Comparison of ENCODE assay signal across 18 cellular contexts in the genomic region with DNA sequence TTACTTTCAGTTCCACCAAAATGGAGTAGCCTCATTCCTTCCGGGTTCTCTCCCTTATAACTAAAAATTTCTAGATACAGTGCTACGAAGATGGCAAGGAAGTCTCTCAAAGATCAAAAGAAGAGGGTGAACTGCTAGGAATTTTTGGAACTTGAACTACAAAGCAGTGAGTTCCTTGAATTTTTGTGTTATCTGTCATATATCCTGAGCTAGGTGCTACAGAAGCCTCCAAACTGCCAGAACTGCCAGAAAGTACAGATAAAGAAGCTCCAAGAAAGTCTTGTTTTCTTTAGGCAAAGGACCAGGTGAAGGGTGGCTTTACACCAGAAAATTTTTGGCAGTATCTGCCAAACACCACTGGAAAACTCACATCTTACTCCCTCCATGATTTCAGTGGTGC.
DNase-seq lines count a peak whose midpoint lies in the region; ATAC-seq and TF ChIP-seq lines count a peak whose summit lies in the region.
"Had no signal": no experiment of that assay in that cellular context is flagged by ENCODE, and none has a peak within 500 bp of the region (broad histone marks: within the 10 kb centered on the region; RNA-seq: fewer than 3 reads in every experiment).

No MANE protein-coding gene starts in this region.

- H3K4me3 ChIP-seq in GM23248, result no peak overlapping the region
- H3K4me3 ChIP-seq in OCI-LY3 (ENCODE audit: low read length), result no peak overlapping the region
- H3K4me3 ChIP-seq in parathyroid adenoma (ENCODE audit: low read depth, low read length), result no peak overlapping the region
- H3K4me3 ChIP-seq in right lobe of liver, result no peak overlapping the region
- H3K4me3 ChIP-seq: HAP-1 had no signal

- no peaks in the 10 kb centered on the region for H3K9me3 ChIP-seq in GM23248 (ENCODE audit: low read depth)
- no peaks in the 10 kb centered on the region for H3K9me3 ChIP-seq in OCI-LY3 (ENCODE audit: insufficient read depth, low read length)
- H3K9me3 ChIP-seq in parathyroid adenoma (ENCODE audit: control insufficient read depth, low read length), result no peaks in the 10 kb centered on the region
- no peaks in the 10 kb centered on the region for H3K9me3 ChIP-seq in right lobe of liver
- H3K9me3 ChIP-seq: BE2C, HAP-1 had no signal

- H3K36me3 ChIP-seq in GM23248 (ENCODE audit: low read depth), result no peaks in the 10 kb centered on the region
- no peaks in the 10 kb centered on the region for H3K36me3 ChIP-seq in OCI-LY3 (replicated peaks; ENCODE audit: low read depth, low read length)
- no peaks in the 10 kb centered on the region for H3K36me3 ChIP-seq in parathyroid adenoma (ENCODE audit: control insufficient read depth, insufficient read depth, low read length)
- H3K36me3 ChIP-seq in right lobe of liver, result no peaks in the 10 kb centered on the region
- H3K36me3 ChIP-seq: BE2C, HAP-1 had no signal

- H3K9ac ChIP-seq in GM23248 (no peak overlapping the region), OCI-LY3 (ENCODE audit: low read length) (no peak overlapping the region), parathyroid adenoma (no peak overlapping the region)

- TF ChIP-seq POLR2A in right lobe of liver (IDR thresholded peaks at IDR 0.05), result no peak

- no peaks in the 10 kb centered on the region for H3K9me2 ChIP-seq in GM23248 (ENCODE audit: insufficient read depth)

- in situ Hi-C loops in GM23248 (cut with MboI), result no loop called here

- ATAC-seq in foreskin keratinocyte, result no peak
- ATAC-seq in HG03045 (IDR thresholded peaks at IDR 0.05; ENCODE audit: unreplicated experiment), result no peak
- no peak for ATAC-seq in right lobe of liver

- H3K79me2 ChIP-seq in GM23248 (ENCODE audit: insufficient read depth) (no peaks in the 10 kb centered on the region), OCI-LY3 (ENCODE audit: low read length) (no peaks in the 10 kb centered on the region), parathyroid adenoma (no peaks in the 10 kb centered on the region)

- TF ChIP-seq CTCF in OCI-LY3 (IDR thresholded peaks at IDR 0.05; ENCODE audit: low read depth, low read length) (no peak), foreskin keratinocyte (conservative IDR thresholded peaks at IDR 0.05) (no peak), parathyroid adenoma (IDR thresholded peaks at IDR 0.05) (no peak), right lobe of liver (IDR thresholded peaks at IDR 0.05) (no peak)

- H2AFZ ChIP-seq in GM23248, result peak overlapping the region; percentile 42
- H2AFZ ChIP-seq in OCI-LY3 (ENCODE audit: low read depth, low read length), result 0 out of 2 replicates have a peak overlapping the region, but pooled peaks have one; percentile 41
- peak overlapping the region; percentile 31 for H2AFZ ChIP-seq in parathyroid adenoma

- H3F3A ChIP-seq in GM23248 (ENCODE audit: insufficient read depth), result peaks cover 18% of the 10 kb centered on the region; the same call in 1 of the 2 replicates

- 77 to 83% methylated on average over 2 of the region's 2 CpGs for WGBS in GM23248 (ENCODE audit: low coverage in 1 of 2, low lambda C conversion rate in 2 of 2, missing lambda C conversion rate in 2 of 2), 2 experiments
- WGBS in right lobe of liver (ENCODE audit: insufficient coverage, low coverage, low lambda C conversion rate, missing lambda C conversion rate), result 84% methylated on average over 2 of the region's 2 CpGs

- H3K27me3 ChIP-seq in GM23248 (replicated peaks; ENCODE audit: insufficient read depth), result no peaks in the 10 kb centered on the region
- no peaks in the 10 kb centered on the region for H3K27me3 ChIP-seq in OCI-LY3 (ENCODE audit: low read depth, low read length)
- no peaks in the 10 kb centered on the region for H3K27me3 ChIP-seq in foreskin keratinocyte
- H3K27me3 ChIP-seq in parathyroid adenoma (ENCODE audit: control insufficient read depth, insufficient read depth, low read length), result no peaks in the 10 kb centered on the region
- no peaks in the 10 kb centered on the region for H3K27me3 ChIP-seq in right lobe of liver
- H3K27me3 ChIP-seq: BE2C had no signal

- intact Hi-C loops in right lobe of liver (cut with DNase I), result no loop called here

- peaks cover 31% of the 10 kb centered on the region for H3K4me1 ChIP-seq in GM23248 (ENCODE audit: insufficient read depth)
- no peaks in the 10 kb centered on the region for H3K4me1 ChIP-seq in OCI-LY3 (ENCODE audit: low read length)
- peaks cover 36% of the 10 kb centered on the region for H3K4me1 ChIP-seq in foreskin keratinocyte
- peaks cover 6% of the 10 kb centered on the region for H3K4me1 ChIP-seq in parathyroid adenoma
- H3K4me1 ChIP-seq in right lobe of liver, result no peaks in the 10 kb centered on the region
- H3K4me1 ChIP-seq: BE2C, HAP-1 had no signal

- no peak for DNase-seq in GM23248
- no peak for DNase-seq in foreskin keratinocyte
- no peak for DNase-seq in right lobe of liver
- DNase-seq in AML-193 (lab: John Stamatoyannopoulos, UW), result no peak
- no peak for DNase-seq in activated gamma-delta T cell (lab: John Stamatoyannopoulos, UW)
- DNase-seq: BE2C; CD4-positive, alpha-beta memory T cell; DMS153; DMS79 treated with DMSO at 0.1 percent for 48 hours; EL; GDM1; HFFc6 had no signal

- no peaks in the 10 kb centered on the region for H4K20me1 ChIP-seq in GM23248 (ENCODE audit: insufficient read depth)
- no peaks in the 10 kb centered on the region for H4K20me1 ChIP-seq in OCI-LY3 (ENCODE audit: insufficient read depth, low read length)

- H3K27ac ChIP-seq in GM23248 (no peak overlapping the region), OCI-LY3 (ENCODE audit: low read length) (no peak overlapping the region), foreskin keratinocyte (peak overlapping the region; percentile 30), parathyroid adenoma (no peak overlapping the region), right lobe of liver (no peak overlapping the region)
- H3K27ac ChIP-seq: C4-2B, HL-60 had no signal

- H3K4me2 ChIP-seq in GM23248 (ENCODE audit: unreplicated experiment) (peak overlapping the region; percentile 49), OCI-LY3 (ENCODE audit: low read length) (no peak overlapping the region), parathyroid adenoma (ENCODE audit: low read length) (no peak overlapping the region)
